In the genomic region with DNA sequence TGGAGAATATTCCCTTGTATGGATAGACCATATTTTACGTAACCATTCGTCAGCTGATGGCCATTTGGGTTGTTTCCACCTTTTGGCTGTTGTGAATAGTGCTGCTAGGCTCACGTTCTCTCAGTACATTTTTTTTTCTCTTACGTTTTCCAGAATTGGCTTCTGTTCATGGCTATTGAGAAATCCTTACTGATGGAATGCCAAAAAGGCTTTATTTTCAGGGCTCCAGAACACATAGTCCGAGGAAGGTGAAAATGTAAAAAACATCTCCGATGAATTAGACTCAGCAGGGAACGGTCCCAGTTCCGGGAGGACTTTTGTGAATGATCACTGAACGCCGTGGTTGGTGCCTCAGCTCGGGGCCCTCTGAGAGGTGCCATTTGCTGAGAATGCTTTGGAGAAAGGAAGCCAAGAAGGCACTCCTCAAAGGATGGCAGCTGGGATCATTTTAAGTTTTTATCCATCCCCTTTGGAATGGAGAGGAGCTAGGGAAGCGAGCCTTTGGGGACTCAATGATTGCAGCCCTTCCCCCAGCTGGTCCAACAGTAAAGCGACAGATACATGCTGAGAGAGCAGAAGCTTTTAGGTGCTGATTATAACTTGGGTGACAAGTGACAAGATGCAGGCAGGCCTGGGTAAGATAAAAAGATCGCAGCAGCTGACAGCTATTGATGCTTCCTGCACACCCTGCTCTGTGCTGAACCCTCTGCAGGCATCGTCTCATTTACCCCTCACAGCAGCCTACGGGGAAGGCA, we compare ENCODE assay signal across 12 cellular contexts.
DNase-seq lines count a peak whose midpoint lies in the region; ATAC-seq and TF ChIP-seq lines count a peak whose summit lies in the region.
"Had no signal": no experiment of that assay in that cellular context is flagged by ENCODE, and none has a peak within 500 bp of the region (broad histone marks: within the 10 kb centered on the region; RNA-seq: fewer than 3 reads in every experiment).

No MANE protein-coding gene starts in this region.

- H3K9me3 Mint-ChIP-seq in type B pancreatic cell = peaks cover 6% of the 10 kb centered on the region
- H3K9me3 Mint-ChIP-seq in endodermal cell = no peaks in the 10 kb centered on the region
- H3K9me3 Mint-ChIP-seq: neural crest cell had no signal

- H3K14ac ChIP-seq in IMR-90 (replicated peaks; ENCODE audit: low read depth, low read length) = no peak overlapping the region

- H3K79me1 ChIP-seq in IMR-90 (ENCODE audit: low read depth in 1 of 2, low read length in 2 of 2) = no peaks in the 10 kb centered on the region

- H3K4me1 Mint-ChIP-seq in type B pancreatic cell (ENCODE audit: unreplicated experiment) = peaks cover 9% of the 10 kb centered on the region
- H3K4me1 Mint-ChIP-seq in endodermal cell = peaks cover 28% of the 10 kb centered on the region
- H3K4me1 Mint-ChIP-seq: neural crest cell had no signal

- peaks cover 5% of the 10 kb centered on the region for H3K36me3 Mint-ChIP-seq in type B pancreatic cell
- no peaks in the 10 kb centered on the region for H3K36me3 Mint-ChIP-seq in endodermal cell (ENCODE audit: low read depth)
- H3K36me3 Mint-ChIP-seq: stimulated activated naive B cell treated with anti-CD40 and anti-IgM and Interleukin-4, amounts not matched to agents 10 μg/mL and 1 μg/mL and 100 μg/mL, for 72 hours had no signal

- no TSS peak for BruUV-seq in IMR-90 (replicated peaks; lab: Mats Ljungman, UMichigan)

- no peak overlapping the region for H2BK5ac ChIP-seq in IMR-90 (ENCODE audit: low read depth, low read length, poor library complexity, severe bottlenecking)

- DNase-seq in IMR-90 = peak; percentile 57
- peak; percentile 10 for DNase-seq in colonic mucosa
- DNase-seq in left lobe of liver (ENCODE audit: low spot score) = peak; percentile 33
- DNase-seq in type B pancreatic cell (ENCODE audit: extremely low spot score, unreplicated experiment) = peak; percentile 52
- DNase-seq in endodermal cell = no peak
- DNase-seq in DMS153 treated with DMSO at 0.1 percent for 48 hours (lab: John Stamatoyannopoulos, UW; ENCODE audit: unreplicated experiment) = no peak
- DNase-seq: Kasumi-1; NCI-H226; stimulated activated naive B cell treated with anti-CD40 and anti-IgM and Interleukin-4, amounts not matched to agents 10 μg/mL and 1 μg/mL and 100 μg/mL, for 72 hours had no signal

- no peak for TF ChIP-seq RAD21 in IMR-90 (IDR thresholded peaks at IDR 0.05; ENCODE audit: low read length)

- H2AFZ ChIP-seq in IMR-90 (replicated peaks; ENCODE audit: low read length, poor library complexity) = peak overlapping the region; percentile 48

- TF ChIP-seq POLR2A in IMR-90 (IDR thresholded peaks at IDR 0.05; ENCODE audit: low read depth, low read length) = no peak

- H4K91ac ChIP-seq in IMR-90 (ENCODE audit: insufficient read depth, low read depth, low read length) = no peak overlapping the region

- no peak overlapping the region for H3K56ac ChIP-seq in IMR-90 (ENCODE audit: extremely low read depth, insufficient read depth, low read length)

- H3K27ac Mint-ChIP-seq in type B pancreatic cell (no peak overlapping the region), endodermal cell (no peak overlapping the region)

- CTCF ChIA-PET in IMR-90 (lab: Yijun Ruan, JAX) = no interaction called here

- H2AK5ac ChIP-seq in IMR-90 (ENCODE audit: low read depth, low read length) = no peak overlapping the region

- no peak overlapping the region for H3K18ac ChIP-seq in IMR-90 (ENCODE audit: low read depth, low read length)

- H3K23ac ChIP-seq in IMR-90 (ENCODE audit: low read depth, low read length) = 0 out of 2 replicates have a peak overlapping the region, but pooled peaks have one; percentile 8

- in situ Hi-C loops in IMR-90 (cut with MboI; ENCODE audit: low sequenced_read_pairs) = no loop called here

- no peaks in the 10 kb centered on the region; the same call in 1 of the 2 replicates for H4K20me1 ChIP-seq in IMR-90 (ENCODE audit: insufficient read depth, low read length)

- no peaks in the 10 kb centered on the region for H3K9me3 ChIP-seq in IMR-90 (ENCODE audit: control insufficient read depth, insufficient read depth, low read length)
- no peaks in the 10 kb centered on the region for H3K9me3 ChIP-seq in colonic mucosa
- H3K9me3 ChIP-seq in endodermal cell (ENCODE audit: control insufficient read depth, low read length) = no peaks in the 10 kb centered on the region
- H3K9me3 ChIP-seq: adrenal gland had no signal

- H3K4me3 ChIP-seq in IMR-90 (ENCODE audit: insufficient read depth, low read depth, low read length) = no peak overlapping the region
- no peak overlapping the region for H3K4me3 ChIP-seq in colonic mucosa
- H3K4me3 ChIP-seq in endodermal cell (ENCODE audit: low read length) = no peak overlapping the region
- H3K4me3 ChIP-seq: adrenal gland had no signal

- H4K5ac ChIP-seq in IMR-90 (ENCODE audit: low read depth, low read length) = no peak overlapping the region

- intact Hi-C loops in IMR-90 (cut with micrococcal nuclease) (no loop called here), colonic mucosa (cut with DNase I) (no loop called here)

- 0% methylated on average over 1 of the region's 16 CpGs; no CpG with 5 or more reads in 1 of the 2 experiments for WGBS in IMR-90 (ENCODE audit: extremely low coverage in 2 of 2, insufficient read length in 1 of 2), 2 experiments
- WGBS in endodermal cell (ENCODE audit: insufficient coverage in 1 of 2, insufficient read length in 1 of 2), 2 experiments = 87 to 88% methylated on average over 13 to 16 of the region's 16 CpGs

- ATAC-seq in IMR-90 (ENCODE audit: low read depth) = peak; percentile 37
- peak; percentile 47 for ATAC-seq in left lobe of liver
- ATAC-seq in GM21390 (IDR thresholded peaks at IDR 0.05; ENCODE audit: unreplicated experiment) = no peak
- ATAC-seq: stimulated activated naive B cell treated with anti-CD40 and anti-IgM and Interleukin-4, amounts not matched to agents 10 μg/mL and 1 μg/mL and 100 μg/mL, for 72 hours had no signal

- H3K36me3 ChIP-seq in IMR-90 (ENCODE audit: control insufficient read depth, insufficient read depth, low read length) (no peaks in the 10 kb centered on the region), colonic mucosa (no peaks in the 10 kb centered on the region), endodermal cell (ENCODE audit: control insufficient read depth, insufficient read depth, low read length) (no peaks in the 10 kb centered on the region)
- H3K36me3 ChIP-seq: adrenal gland had no signal

- H3K27ac ChIP-seq in IMR-90 (ENCODE audit: insufficient read depth, low read length) (no peak overlapping the region), colonic mucosa (no peak overlapping the region), endodermal cell (ENCODE audit: low read depth, low read length) (no peak overlapping the region)
- H3K27ac ChIP-seq: adrenal gland had no signal

- H3K27me3 ChIP-seq in IMR-90 (ENCODE audit: control insufficient read depth, insufficient read depth, low read length) = peaks cover 71% of the 10 kb centered on the region
- no peaks in the 10 kb centered on the region for H3K27me3 ChIP-seq in colonic mucosa
- no peaks in the 10 kb centered on the region for H3K27me3 ChIP-seq in endodermal cell (ENCODE audit: control insufficient read depth, insufficient read depth, low read length, poor library complexity, severe bottlenecking)

- no peak overlapping the region for H4K8ac ChIP-seq in IMR-90 (ENCODE audit: low read depth in 2 of 2, low read length in 2 of 2)

- POLR2A ChIA-PET in IMR-90 (lab: Charles Lee; ENCODE audit: unreplicated experiment) = no interaction called here

- H3K27me3 Mint-ChIP-seq in type B pancreatic cell (peaks cover 17% of the 10 kb centered on the region), endodermal cell (ENCODE audit: insufficient read depth) (no peaks in the 10 kb centered on the region)

- no peak overlapping the region for H2BK20ac ChIP-seq in IMR-90 (ENCODE audit: low read depth, low read length)

- H3K9me1 ChIP-seq in IMR-90 (ENCODE audit: insufficient read depth, low read length) = no peaks in the 10 kb centered on the region

- dilution Hi-C loops in IMR-90 (cut with HindIII; ENCODE audit: low sequenced_read_pairs, unreplicated experiment) = no loop called here

- peak overlapping the region; percentile 48 for H3K4me2 ChIP-seq in IMR-90 (ENCODE audit: low read depth, low read length)

- no peak overlapping the region for H2BK120ac ChIP-seq in IMR-90 (ENCODE audit: low read depth, low read length)

- H3K4me3 Mint-ChIP-seq in type B pancreatic cell (peak overlapping the region; percentile 16), endodermal cell (no peak overlapping the region)
- H3K4me3 Mint-ChIP-seq: neural crest cell; stimulated activated naive B cell treated with anti-CD40 and anti-IgM and Interleukin-4, amounts not matched to agents 10 μg/mL and 1 μg/mL and 100 μg/mL, for 72 hours had no signal

- TF ChIP-seq CTCF in IMR-90 (conservative IDR thresholded peaks at IDR 0.05; ENCODE audit: low read depth, low read length) (no peak), colonic mucosa (IDR thresholded peaks at IDR 0.05) (no peak), type B pancreatic cell (conservative IDR thresholded peaks at IDR 0.05) (no peak), endodermal cell (conservative IDR thresholded peaks at IDR 0.05) (no peak)

- no peak overlapping the region for H3K4ac ChIP-seq in IMR-90 (ENCODE audit: low read depth, low read length)

- H3K9ac ChIP-seq in IMR-90 (ENCODE audit: low read depth, low read length) (no peak overlapping the region), colonic mucosa (ENCODE audit: low read depth in 2 of 2, low read length in 2 of 2) (no peak overlapping the region), endodermal cell (ENCODE audit: extremely low read depth, low read length, poor library complexity, severe bottlenecking) (no peak overlapping the region)

- H2AK9ac ChIP-seq in IMR-90 (replicated peaks; ENCODE audit: low read depth, low read length, poor library complexity) = no peak overlapping the region

- peaks cover 5% of the 10 kb centered on the region for H3K4me1 ChIP-seq in IMR-90 (ENCODE audit: control insufficient read depth, insufficient read depth, low read length)
- no peaks in the 10 kb centered on the region for H3K4me1 ChIP-seq in colonic mucosa
- peaks cover 15% of the 10 kb centered on the region for H3K4me1 ChIP-seq in endodermal cell (ENCODE audit: control insufficient read depth, insufficient read depth, low read length)
- H3K4me1 ChIP-seq: adrenal gland had no signal

- H2BK15ac ChIP-seq in IMR-90 (ENCODE audit: low read depth, low read length) = no peak overlapping the region

TF ChIP-seq in IMR-90, 13 proteins besides CTCF, POLR2A, EP300 and RAD21:
- TF ChIP-seq BHLHE40 (IDR thresholded peaks at IDR 0.05; ENCODE audit: low read depth, low read length) (no peak), CEBPB (IDR thresholded peaks at IDR 0.05; ENCODE audit: low read depth, low read length) (peak; percentile 39; the same call in 1 of the 2 replicates), MAZ (IDR thresholded peaks at IDR 0.05; ENCODE audit: borderline replicate concordance, low read depth, low read length) (no peak)

Comparison
In these comparisons a context has a peak if more than half of its experiments do, and no peak if none do; other contexts are left out.
1. DNase-seq: peak in IMR-90 (single experiment), colonic mucosa (single experiment), left lobe of liver (single experiment) and type B pancreatic cell (single experiment); none in endodermal cell (single experiment) and DMS153 treated with DMSO at 0.1 percent for 48 hours (single experiment).